ENCODE assay signal across 14 cellular contexts in the genomic region with DNA sequence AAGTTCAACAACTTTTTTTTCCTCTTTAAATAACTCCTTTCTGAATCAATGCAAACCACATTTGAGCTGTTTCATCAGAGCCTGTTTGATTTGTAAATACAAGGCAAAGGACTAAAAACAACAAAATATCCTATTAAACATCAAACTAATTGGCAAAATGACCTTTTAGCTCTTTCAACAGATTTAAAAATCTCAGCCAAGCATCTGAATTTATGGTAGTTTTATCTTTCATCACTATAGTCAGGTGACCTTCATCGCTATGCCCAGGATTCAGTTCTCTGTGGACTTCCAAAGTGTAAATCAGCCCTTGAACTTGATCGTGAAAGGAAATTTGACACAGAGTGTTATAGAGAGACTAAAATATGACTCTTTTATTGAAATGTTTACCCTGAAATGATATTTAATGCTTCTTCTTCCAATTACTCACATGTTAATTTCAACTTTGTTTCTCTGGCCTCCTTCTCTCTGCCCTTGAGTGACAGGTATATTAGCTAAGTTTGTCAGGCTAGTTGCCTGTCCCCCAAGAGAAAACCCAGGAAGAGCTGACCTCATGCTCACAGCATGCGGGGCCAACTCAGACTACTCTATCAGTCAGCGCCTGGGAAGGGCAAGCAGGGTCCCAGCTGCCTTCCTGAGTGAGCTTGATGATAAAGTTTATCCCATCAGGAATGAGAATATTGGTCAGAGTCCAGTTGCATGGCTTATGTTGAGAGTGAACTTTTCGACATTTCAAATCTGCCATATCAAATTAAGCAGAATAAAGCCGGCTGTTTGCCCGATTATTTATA.
DNase-seq lines count a peak whose midpoint lies in the region; ATAC-seq, FAIRE-seq and TF ChIP-seq lines count a peak whose summit lies in the region.
"Had no signal": no experiment of that assay in that cellular context is flagged by ENCODE, and none has a peak within 500 bp of the region (broad histone marks: within the 10 kb centered on the region; RNA-seq: fewer than 3 reads in every experiment).

No MANE protein-coding gene starts in this region.

- no peaks in the 10 kb centered on the region for H3K27me3 ChIP-seq in liver (ENCODE audit: control insufficient read depth in 4 of 4, insufficient read depth in 4 of 4, low read length in 3 of 4)
- no peaks in the 10 kb centered on the region for H3K27me3 ChIP-seq in HepG2 (ENCODE audit: control insufficient read depth in 1 of 2, insufficient read depth in 2 of 2, low read length in 2 of 2)
- H3K27me3 ChIP-seq in heart left ventricle, result no peaks in the 10 kb centered on the region
- H3K27me3 ChIP-seq: breast epithelium had no signal

- H3K36me3 Mint-ChIP-seq in nephron progenitor cell (ENCODE audit: low read depth), result no peaks in the 10 kb centered on the region
- H3K36me3 Mint-ChIP-seq: natural killer cell had no signal

- no peak overlapping the region for H3K4me2 ChIP-seq in HepG2 (ENCODE audit: low read depth, low read length)

- H3K9me3 ChIP-seq in liver (ENCODE audit: control insufficient read depth in 4 of 4, low read length in 3 of 4) (peaks cover 0 to 3% (median 0%) of the 10 kb centered on the region in 4 donors), HepG2 (ENCODE audit: low read length) (peaks cover 81% of the 10 kb centered on the region), heart left ventricle (no peaks in the 10 kb centered on the region)
- H3K9me3 ChIP-seq: breast epithelium had no signal

- FAIRE-seq in HepG2 (lab: Jason Lieb, UNC) (no peak), H54 (lab: Jason Lieb, UNC) (no peak)
- FAIRE-seq: D721Med, RCC 7860, urothelium cell line had no signal

- no peak overlapping the region for H2AFZ ChIP-seq in HepG2 (ENCODE audit: low read length)

- no TSS peak for BruUV-seq in HepG2 (replicated peaks; lab: Mats Ljungman, UMichigan)

- POLR2A ChIA-PET in HepG2 (lab: Yijun Ruan, JAX), result no interaction called here

- DNase-seq in HepG2 (ENCODE audit: low spot score), result no peak
- DNase-seq in heart left ventricle, result peak; percentile 47 to 78 (median 61)
- peak; percentile 12 for DNase-seq in nephron progenitor cell
- no peak for DNase-seq in H54 (ENCODE audit: insufficient read length, low spot score)
- DNase-seq in NCI-H1105 treated with DMSO at 0.1 percent for 48 hours (lab: John Stamatoyannopoulos, UW), result no peak
- DNase-seq: activated CD4-positive, alpha-beta T cell treated with anti-CD3 and anti-CD28 coated beads, Interleukin-2, amount 10 ng/mL, durations not matched to agents 24 days and 14 days; natural killer cell had no signal

- in situ Hi-C loops in HepG2 (cut with HindIII; ENCODE audit: extremely low pct_ligation_motif_present, low pct_unique_long_range_greater_than_20kb), result no loop called here

- 59% methylated on average over 7 of the region's 7 CpGs for WGBS in liver
- WGBS in HepG2 (ENCODE audit: low lambda C conversion rate), result 47% methylated on average over 7 of the region's 7 CpGs
- 14 to 21% (median 17%) methylated on average over 7 of the region's 7 CpGs for whole genome bisulfite sequencing in heart left ventricle, 4 donors

- TF ChIP-seq EP300 in HepG2 (IDR thresholded peaks at IDR 0.05; ENCODE audit: low read depth in 2 of 2, low read length in 2 of 2), result no peak
- no peak for TF ChIP-seq EP300 in HepG2 (CRISPR knock-in tag; IDR thresholded peaks at IDR 0.05; ENCODE audit: borderline replicate concordance)

- intact Hi-C loops in HepG2 (cut with micrococcal nuclease; ENCODE audit: unreplicated experiment) (no loop called here), heart left ventricle (cut with DNase I) (no loop called here)

- no peak overlapping the region for H3K27ac Mint-ChIP-seq in nephron progenitor cell
- H3K27ac Mint-ChIP-seq: activated CD4-positive, alpha-beta T cell treated with anti-CD3 and anti-CD28 coated beads, Interleukin-2, amount 10 ng/mL, durations not matched to agents 24 days and 14 days; natural killer cell had no signal

- H3K4me1 ChIP-seq in liver (ENCODE audit: control insufficient read depth in 4 of 4, insufficient read depth in 4 of 4, low read length in 3 of 4) (no peaks in the 10 kb centered on the region), HepG2 (ENCODE audit: insufficient read depth, low read length) (no peaks in the 10 kb centered on the region), heart left ventricle (peaks cover 0 to 16% (median 8%) of the 10 kb centered on the region in 12 donors)
- H3K4me1 ChIP-seq: breast epithelium had no signal

- no peaks in the 10 kb centered on the region for H3K9me3 Mint-ChIP-seq in nephron progenitor cell
- H3K9me3 Mint-ChIP-seq: natural killer cell had no signal

- TF ChIP-seq RAD21 in liver (IDR thresholded peaks at IDR 0.05) (no peak), HepG2 (CRISPR knock-in tag; IDR thresholded peaks at IDR 0.05) (no peak)

- H3K27me3 Mint-ChIP-seq in nephron progenitor cell (ENCODE audit: low read depth, poor library complexity), result peaks cover 4% of the 10 kb centered on the region
- H3K27me3 Mint-ChIP-seq: activated CD4-positive, alpha-beta T cell treated with anti-CD3 and anti-CD28 coated beads, Interleukin-2, amount 10 ng/mL, durations not matched to agents 24 days and 14 days had no signal

- ATAC-seq in HepG2, result no peak
- peak; percentile 55 to 96 (median 86) for ATAC-seq in heart left ventricle
- no peak for ATAC-seq in HG03280 (IDR thresholded peaks at IDR 0.05; ENCODE audit: unreplicated experiment)
- no peak for ATAC-seq in GM18861 (IDR thresholded peaks at IDR 0.05; ENCODE audit: unreplicated experiment)
- ATAC-seq: natural killer cell had no signal

- H3K79me2 ChIP-seq in HepG2 (ENCODE audit: insufficient read depth, low read length), result no peaks in the 10 kb centered on the region

- H3K4me3 Mint-ChIP-seq in nephron progenitor cell, result no peak overlapping the region
- H3K4me3 Mint-ChIP-seq: activated CD4-positive, alpha-beta T cell treated with anti-CD3 and anti-CD28 coated beads, Interleukin-2, amount 10 ng/mL, durations not matched to agents 24 days and 14 days; natural killer cell had no signal

- H3K4me1 Mint-ChIP-seq in nephron progenitor cell, result peaks cover 7% of the 10 kb centered on the region
- H3K4me1 Mint-ChIP-seq: activated CD4-positive, alpha-beta T cell treated with anti-CD3 and anti-CD28 coated beads, Interleukin-2, amount 10 ng/mL, durations not matched to agents 24 days and 14 days; natural killer cell had no signal

- no peak for TF ChIP-seq CTCF in liver (IDR thresholded peaks at IDR 0.05; ENCODE audit: low read depth, low read length, missing input control)
- no peak for TF ChIP-seq CTCF in HepG2 (CRISPR knock-in tag; IDR thresholded peaks at IDR 0.05)
- TF ChIP-seq CTCF in heart left ventricle (IDR thresholded peaks at IDR 0.05), result no peak
- no peak for TF ChIP-seq CTCF in nephron progenitor cell (IDR thresholded peaks at IDR 0.05)

- H3K36me3 ChIP-seq in liver (ENCODE audit: control insufficient read depth in 4 of 4, insufficient read depth in 3 of 4, low read depth in 1 of 4, low read length in 3 of 4) (no peaks in the 10 kb centered on the region), HepG2 (replicated peaks in 1 of 2; ENCODE audit: control insufficient read depth in 1 of 2, insufficient read depth in 2 of 2, low read length in 2 of 2) (no peaks in the 10 kb centered on the region), heart left ventricle (no peaks in the 10 kb centered on the region)

- H4K20me1 ChIP-seq in HepG2 (ENCODE audit: insufficient read depth, low read length), result no peaks in the 10 kb centered on the region

- CTCF ChIA-PET in HepG2 (lab: Yijun Ruan, JAX; ENCODE audit: low intra/inter-chr PET ratio, low total read pairs), result no interaction called here

- no peak overlapping the region for H3K27ac ChIP-seq in liver (ENCODE audit: low read depth in 1 of 2, low read length in 2 of 2)
- no peak overlapping the region for H3K27ac ChIP-seq in HepG2 (ENCODE audit: extremely low read length, insufficient read depth, low read length)
- peak overlapping the region in 5 of 12 donors; percentile 15 to 45 (median 36) for H3K27ac ChIP-seq in heart left ventricle

- H3K4me3 ChIP-seq in liver (ENCODE audit: low read depth in 1 of 3, low read length in 3 of 3) (no peak overlapping the region), HepG2 (replicated peaks in 1 of 3; ENCODE audit: insufficient read depth in 1 of 3, low read depth in 2 of 3, low read length in 3 of 3) (no peak overlapping the region), heart left ventricle (no peak overlapping the region)
- H3K4me3 ChIP-seq: breast epithelium had no signal

- TF ChIP-seq POLR2A in HepG2 (IDR thresholded peaks at IDR 0.05; ENCODE audit: insufficient read depth in 1 of 2, low read depth in 2 of 2, low read length in 2 of 2), result no peak
- no peak for TF ChIP-seq POLR2A in heart left ventricle (IDR thresholded peaks at IDR 0.05)
- no peak for TF ChIP-seq POLR2A in H54 (IDR thresholded peaks at IDR 0.05; ENCODE audit: low read depth, low read length)

- H3K9ac ChIP-seq in liver (ENCODE audit: low read depth in 1 of 2, low read length in 2 of 2) (no peak overlapping the region), HepG2 (ENCODE audit: insufficient read depth, low read depth, low read length) (no peak overlapping the region)

TF ChIP-seq in liver, 16 proteins besides CTCF, POLR2A, EP300 and RAD21:
- TF ChIP-seq TAF1 (conservative IDR thresholded peaks at IDR 0.05) (no peak), NR2F2 (IDR thresholded peaks at IDR 0.05) (peak; percentile 78), GABPA (IDR thresholded peaks at IDR 0.05 in 1 of 2, conservative IDR thresholded peaks at IDR 0.05 in 1 of 2) (no peak), JUND (IDR thresholded peaks at IDR 0.05) (no peak)
- TF ChIP-seq, protein P1, sequence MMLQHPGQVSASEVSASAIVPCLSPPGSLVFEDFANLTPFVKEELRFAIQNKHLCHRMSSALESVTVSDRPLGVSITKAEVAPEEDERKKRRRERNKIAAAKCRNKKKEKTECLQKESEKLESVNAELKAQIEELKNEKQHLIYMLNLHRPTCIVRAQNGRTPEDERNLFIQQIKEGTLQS (IDR thresholded peaks at IDR 0.05), result no peak

TF ChIP-seq in HepG2, 621 proteins besides CTCF, POLR2A, EP300 and RAD21 (continues in another document):
- no peak for TF ChIP-seq RBFOX2 (IDR thresholded peaks at IDR 0.05; ENCODE audit: low read depth, low read length)
- TF ChIP-seq, protein P2, sequence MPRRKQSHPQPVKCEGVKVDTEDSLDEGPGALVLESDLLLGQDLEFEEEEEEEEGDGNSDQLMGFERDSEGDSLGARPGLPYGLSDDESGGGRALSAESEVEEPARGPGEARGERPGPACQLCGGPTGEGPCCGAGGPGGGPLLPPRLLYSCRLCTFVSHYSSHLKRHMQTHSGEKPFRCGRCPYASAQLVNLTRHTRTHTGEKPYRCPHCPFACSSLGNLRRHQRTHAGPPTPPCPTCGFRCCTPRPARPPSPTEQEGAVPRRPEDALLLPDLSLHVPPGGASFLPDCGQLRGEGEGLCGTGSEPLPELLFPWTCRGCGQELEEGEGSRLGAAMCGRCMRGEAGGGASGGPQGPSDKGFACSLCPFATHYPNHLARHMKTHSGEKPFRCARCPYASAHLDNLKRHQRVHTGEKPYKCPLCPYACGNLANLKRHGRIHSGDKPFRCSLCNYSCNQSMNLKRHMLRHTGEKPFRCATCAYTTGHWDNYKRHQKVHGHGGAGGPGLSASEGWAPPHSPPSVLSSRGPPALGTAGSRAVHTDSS (CRISPR knock-in tag; conservative IDR thresholded peaks at IDR 0.05), result no peak

Comparison
In these comparisons a context has a peak if more than half of its experiments do, and no peak if none do; other contexts are left out.
1. ATAC-seq: peak in heart left ventricle (4 of 4); none in HepG2 (single experiment), HG03280 (single experiment) and GM18861 (single experiment).
2. DNase-seq: peak in heart left ventricle (5 of 5) and nephron progenitor cell (single experiment); none in HepG2 (single experiment), H54 (single experiment) and NCI-H1105 treated with DMSO at 0.1 percent for 48 hours (single experiment).